Comparison of ENCODE assay signal across 1 cellular context in genomic region chr4:18390655-18391369, GRCh38.
TF ChIP-seq lines count a peak whose summit lies in the region.

No MANE protein-coding gene starts in this region.

TF ChIP-seq in GM12878, 131 proteins besides CTCF, POLR2A, EP300 and RAD21 (continued from another document):
- TF ChIP-seq PKNOX1 (IDR thresholded peaks at IDR 0.05) (no peak), SMAD5 (IDR thresholded peaks at IDR 0.05; ENCODE audit: low read depth) (no peak), BCL11A (IDR thresholded peaks at IDR 0.05; ENCODE audit: low read depth, low read length) (no peak), IKZF1 (conservative IDR thresholded peaks at IDR 0.05) (no peak), YBX1 (IDR thresholded peaks at IDR 0.05) (no peak)
